8 cellular contexts compared by ENCODE assay signal in the genomic region with DNA sequence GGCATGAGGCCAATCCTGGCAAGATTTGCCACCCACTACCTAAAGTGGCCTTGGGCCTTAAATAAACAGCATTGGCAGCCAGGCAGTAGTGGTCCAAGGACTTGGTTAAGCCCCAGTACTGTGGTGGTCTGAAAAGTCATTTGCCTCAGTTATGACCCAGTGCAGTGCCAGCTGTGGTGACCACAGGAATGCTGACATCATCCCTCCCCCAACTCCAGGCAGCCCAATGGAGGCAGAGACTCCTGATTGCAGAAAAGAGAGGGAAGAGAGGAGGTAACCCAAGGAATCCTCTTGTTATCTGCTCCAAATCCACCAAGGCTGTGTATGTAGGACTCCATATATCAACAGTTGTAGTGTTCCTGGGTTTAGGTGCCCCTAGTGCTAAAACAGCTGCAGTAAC.
"Had no signal": no experiment of that assay in that cellular context is flagged by ENCODE, and none has a peak within 500 bp of the region (broad histone marks: within the 10 kb centered on the region; RNA-seq: fewer than 3 reads in every experiment).

No MANE protein-coding gene starts in this region.

- DNase-seq: GM23248, GOT3, H9, HCEC 1CT, IMR-90, KG1 had no signal

- H3K27ac Mint-ChIP-seq: H9 had no signal

- ATAC-seq: K562 had no signal

- FAIRE-seq: H54, K562 had no signal

- H3K4me3 Mint-ChIP-seq: H9 had no signal

- H3K4me1 Mint-ChIP-seq: H9 had no signal
